1 cellular context compared by ENCODE assay signal in genomic region chr5:160484644-160485043, GRCh38.
TF ChIP-seq lines count a peak whose summit lies in the region.

No MANE protein-coding gene starts in this region.

TF ChIP-seq in GM12878, 131 proteins besides CTCF, POLR2A, EP300 and RAD21:
- peak; percentile 23 for TF ChIP-seq BCL3 (IDR thresholded peaks at IDR 0.05; ENCODE audit: borderline replicate concordance, insufficient read depth, low read depth, low read length, poor library complexity, severe bottlenecking)
- TF ChIP-seq RCOR1 (conservative IDR thresholded peaks at IDR 0.05; ENCODE audit: low read depth, low read length), result no peak
- TF ChIP-seq POLR2AphosphoS2 (IDR thresholded peaks at IDR 0.05; ENCODE audit: low read depth, low read length), result peak; percentile 94; the same call in 1 of the 2 replicates
